In genomic region chr12:6340745-6341438, GRCh38 we compare ENCODE assay signal across 7 cellular contexts. TPM values are rescaled to one million over a fixed set of nuclear protein-coding genes. Genes with fewer than 3 reads are reported as not detected.
A peak's percentile ranks its signal among the peaks of the same experiment; 100 is the strongest.
DNase-seq lines count a peak whose midpoint lies in the region; ATAC-seq and TF ChIP-seq lines count a peak whose summit lies in the region.
"Had no signal": no experiment of that assay in that cellular context is flagged by ENCODE, and none has a peak within 500 bp of the region (broad histone marks: within the 10 kb centered on the region; RNA-seq: fewer than 3 reads in every experiment).

No MANE protein-coding gene starts in this region.

- CTCF ChIA-PET in Caco-2 (lab: Charles Lee): interaction anchor here (0.6 to 1.5 kb wide), 7 partner anchors 15 to 125 kb away, joined by 3 to 13 read pairs (median 4); no protein-coding TSS in a partner anchor

- H3K27me3 Mint-ChIP-seq in Caco-2 (ENCODE audit: insufficient read depth, unreplicated experiment) (no peaks in the 10 kb centered on the region), mesothelial cell of epicardium (ENCODE audit: low read depth) (no peaks in the 10 kb centered on the region)

- POLR2A ChIA-PET in Caco-2 (lab: Charles Lee): interaction anchor here (1.3 to 1.6 kb wide), 2 partner anchors 28 to 30 kb away, joined by 4 to 7 read pairs; no protein-coding TSS in a partner anchor

- no peaks in the 10 kb centered on the region for H3K27me3 ChIP-seq in Caco-2 (replicated peaks; ENCODE audit: control insufficient read depth, insufficient read depth, low read length)

- WGBS in adipose tissue, 3 donors: 0 to 2% (median 0%) methylated on average over 15 of the region's 15 CpGs
- WGBS in mesodermal cell (ENCODE audit: insufficient coverage in 2 of 2), 2 experiments: 2% methylated on average over 14 of the region's 15 CpGs

- H3K4me1 Mint-ChIP-seq in Caco-2 (ENCODE audit: low read depth, unreplicated experiment): peaks cover 36% of the 10 kb centered on the region
- H3K4me1 Mint-ChIP-seq in mesothelial cell of epicardium: peaks cover 31% of the 10 kb centered on the region

- H3K27ac Mint-ChIP-seq in Caco-2 (ENCODE audit: unreplicated experiment): no peak overlapping the region
- H3K27ac Mint-ChIP-seq in mesothelial cell of epicardium: no peak overlapping the region

- TF ChIP-seq CTCF in Caco-2 (IDR thresholded peaks at IDR 0.05; ENCODE audit: insufficient read depth in 1 of 2, low read depth in 1 of 2, low read length in 1 of 2, severe bottlenecking in 1 of 2, unreplicated experiment in 1 of 2) (no peak), mesothelial cell of epicardium (IDR thresholded peaks at IDR 0.05; ENCODE audit: unreplicated experiment) (no peak)

- peak overlapping the region; percentile 98 for H3K27ac ChIP-seq in adipose tissue (ENCODE audit: low read depth, low read length)
- peak overlapping the region; percentile 72 for H3K27ac ChIP-seq in mesodermal cell (ENCODE audit: low read depth, low read length, severe bottlenecking)

- BruUV-seq in Caco-2 (replicated peaks; lab: Mats Ljungman, UMichigan): no TSS peak

- H3K4me3 ChIP-seq in Caco-2 (ENCODE audit: low read depth, low read length) (peak overlapping the region; percentile 76), mesodermal cell (ENCODE audit: extremely low read depth, insufficient read depth, low read length, poor library complexity, severe bottlenecking) (peak overlapping the region; percentile 95)

- ATAC-seq in GM18909 (IDR thresholded peaks at IDR 0.05; ENCODE audit: poor library complexity, unreplicated experiment): no peak

- H3K4me1 ChIP-seq in Caco-2 (peaks cover 54% of the 10 kb centered on the region), mesodermal cell (ENCODE audit: control insufficient read depth, insufficient read depth, low read length, poor library complexity, severe bottlenecking) (peaks cover 59% of the 10 kb centered on the region)

- intact Hi-C loops in Caco-2 (cut with micrococcal nuclease; ENCODE audit: unreplicated experiment): no loop called here

- H3K36me3 ChIP-seq in Caco-2 (ENCODE audit: control insufficient read depth, insufficient read depth, low read length) (0 out of 2 replicates have a peak, but pooled peaks cover 2% of the 10 kb centered on the region), mesodermal cell (ENCODE audit: control insufficient read depth, insufficient read depth, low read length) (peaks cover 24% of the 10 kb centered on the region)

- H3K9me3 Mint-ChIP-seq in Caco-2 (ENCODE audit: unreplicated experiment): no peaks in the 10 kb centered on the region
- H3K9me3 Mint-ChIP-seq in mesothelial cell of epicardium: no peaks in the 10 kb centered on the region

- H3K9me3 ChIP-seq in Caco-2 (no peaks in the 10 kb centered on the region), mesodermal cell (ENCODE audit: control insufficient read depth, low read length) (no peaks in the 10 kb centered on the region)

- H3K4me3 Mint-ChIP-seq in Caco-2 (ENCODE audit: unreplicated experiment) (no peak overlapping the region), mesothelial cell of epicardium (no peak overlapping the region)

- DNase-seq in Caco-2 (no peak), NCI-H187 treated with DMSO at 0.1 percent for 48 hours (lab: John Stamatoyannopoulos, UW) (no peak), mesothelial cell of epicardium (ENCODE audit: low spot score in 2 of 2, unreplicated experiment in 2 of 2) (no peak)

- peaks cover 20% of the 10 kb centered on the region for H3K36me3 Mint-ChIP-seq in Caco-2 (ENCODE audit: insufficient read depth, unreplicated experiment)
- no peaks in the 10 kb centered on the region for H3K36me3 Mint-ChIP-seq in mesothelial cell of epicardium

RNA-seq across cellular contexts. Expression of gene TNFRSF1A, which starts 1.0 kb away (rescaled TPM):
- total RNA-seq in Caco-2 (2022) (79.0 and 79.4 TPM in 2 replicates), mesothelial cell of epicardium (65.4 to 70.4 TPM (median 68.9 TPM) in 3 replicates)
- polyA plus RNA-seq in adipose tissue: 100 to 1,000 TPM in 1 of 3 donors, 10 to 100 TPM in 2; 46.8 to 238 (median 68.9) TPM
- 88.0 TPM for polyA plus RNA-seq in mesodermal cell (2013, experiment 1 of 2)
- polyA plus RNA-seq in mesodermal cell (2013, experiment 2 of 2): 82.0 TPM

RNA-seq across cellular contexts. Expression of gene PLEKHG6, which starts 30.4 kb away (rescaled TPM):
- total RNA-seq in Caco-2 (2022) (109 and 123 TPM in 2 replicates), mesothelial cell of epicardium (16.1 to 18.3 TPM (median 16.4 TPM) in 3 replicates)
- 100 to 1,000 TPM in 1 of 3 donors, 1 to 10 TPM in 2; 8.7 to 117 (median 9.8) TPM for polyA plus RNA-seq in adipose tissue
- polyA plus RNA-seq in mesodermal cell (2013, experiment 1 of 2): 2.1 TPM
- 0.71 TPM for polyA plus RNA-seq in mesodermal cell (2013, experiment 2 of 2)
- total RNA-seq: RPMI7951 had no signal

RNA-seq across cellular contexts. Expression of gene SCNN1A, which starts 34.5 kb away (rescaled TPM):
- 52.6 and 53.5 TPM in 2 replicates for total RNA-seq in Caco-2 (2022)
- 10 to 100 TPM in 1 of 3 donors, 1 to 10 TPM in 2; 1.0 to 17.0 (median 5.0) TPM for polyA plus RNA-seq in adipose tissue
- polyA plus RNA-seq in mesodermal cell (2013, experiment 1 of 2): 0.88 TPM
- 0.76 TPM for polyA plus RNA-seq in mesodermal cell (2013, experiment 2 of 2)
- total RNA-seq in mesothelial cell of epicardium: 20.1 to 21.5 TPM (median 20.3 TPM) in 3 replicates
- total RNA-seq: RPMI7951 had no signal

RNA-seq across cellular contexts. Expression of gene LTBR, which starts 43.1 kb away (rescaled TPM):
- total RNA-seq in Caco-2 (2022) (194 and 197 TPM in 2 replicates), mesothelial cell of epicardium (61.7 to 68.1 TPM (median 66.8 TPM) in 3 replicates)
- polyA plus RNA-seq in adipose tissue: 100 to 1,000 TPM in 1 of 3 donors, 10 to 100 TPM in 2; 53.4 to 132 (median 60.0) TPM
- 8.8 TPM for polyA plus RNA-seq in mesodermal cell (2013, experiment 1 of 2)
- 9.0 TPM for polyA plus RNA-seq in mesodermal cell (2013, experiment 2 of 2)
